16 cellular contexts compared by ENCODE assay signal in genomic region chr7:138610671-138611170, GRCh38.
"Had no signal": no experiment of that assay in that cellular context is flagged by ENCODE, and none has a peak within 500 bp of the region (broad histone marks: within the 10 kb centered on the region; RNA-seq: fewer than 3 reads in every experiment).

No MANE protein-coding gene starts in this region.

- H3K36me3 Mint-ChIP-seq: activated naive CD8-positive, alpha-beta T cell treated with anti-CD3 and anti-CD28 coated beads for 36 hours; natural killer cell had no signal

- H3K27ac Mint-ChIP-seq: activated CD8-positive, alpha-beta memory T cell treated with anti-CD3 and anti-CD28 coated beads, Interleukin-2, amount 10 ng/mL, durations not matched to agents 7 days and 5 days; activated naive CD8-positive, alpha-beta T cell treated with anti-CD3 and anti-CD28 coated beads for 36 hours; activated T-cell treated with anti-CD3 and anti-CD28 coated beads, Interleukin-2, amount 50 U/mL, for 24 hours; natural killer cell; T-helper 17 cell had no signal

- H3K36me3 ChIP-seq: ascending aorta, colonic mucosa, gastrocnemius medialis, stomach had no signal

- H3K27me3 ChIP-seq: ascending aorta, colonic mucosa, gastrocnemius medialis, stomach had no signal

- H3K9me3 Mint-ChIP-seq: activated T-cell treated with anti-CD3 and anti-CD28 coated beads, Interleukin-2, amount 50 U/mL, for 24 hours; natural killer cell had no signal

- H3K9me3 ChIP-seq: ascending aorta, colonic mucosa, gastrocnemius medialis, mucosa of descending colon, stomach had no signal

- H3K4me3 Mint-ChIP-seq: activated CD8-positive, alpha-beta memory T cell treated with anti-CD3 and anti-CD28 coated beads, Interleukin-2, amount 10 ng/mL, durations not matched to agents 7 days and 5 days; activated naive CD8-positive, alpha-beta T cell treated with anti-CD3 and anti-CD28 coated beads for 36 hours; activated T-cell treated with anti-CD3 and anti-CD28 coated beads, Interleukin-2, amount 50 U/mL, for 24 hours; natural killer cell; T-helper 17 cell had no signal

- H3K27ac ChIP-seq: ascending aorta, colonic mucosa, gastrocnemius medialis, stomach had no signal

- H3K27me3 Mint-ChIP-seq: activated CD8-positive, alpha-beta memory T cell treated with anti-CD3 and anti-CD28 coated beads, Interleukin-2, amount 10 ng/mL, durations not matched to agents 7 days and 5 days; activated naive CD8-positive, alpha-beta T cell treated with anti-CD3 and anti-CD28 coated beads for 36 hours; activated T-cell treated with anti-CD3 and anti-CD28 coated beads, Interleukin-2, amount 50 U/mL, for 24 hours; T-helper 17 cell had no signal

- DNase-seq: activated CD4-positive, alpha-beta T cell treated with anti-CD3 and anti-CD28 coated beads, Interleukin-2, amount 50 U/mL, for 48 hours; activated CD4-positive, CD25-positive, alpha-beta regulatory T cell treated with anti-CD3 and anti-CD28 coated beads, Interleukin-2, amount 50 U/mL, for 72 hours; activated CD8-positive, alpha-beta memory T cell treated with anti-CD3 and anti-CD28 coated beads, Interleukin-2, amount 10 ng/mL, durations not matched to agents 7 days and 5 days; activated effector memory CD4-positive, alpha-beta T cell treated with anti-CD3 and anti-CD28 coated beads, Interleukin-2, amount 50 U/mL, for 16 hours; activated naive CD8-positive, alpha-beta T cell treated with anti-CD3 and anti-CD28 coated beads for 36 hours; activated T-cell treated with anti-CD3 and anti-CD28 coated beads, Interleukin-2, amount 50 U/mL, for 24 hours; colonic mucosa; effector CD4-positive, alpha-beta T cell; gastrocnemius medialis; kidney; mucosa of descending colon; natural killer cell; stimulated activated CD4-positive, alpha-beta T cell treated with anti-CD3 and anti-CD28 coated beads, Interleukin-4, amount 100 ng/mL, for 1 hour; stomach; T-helper 17 cell had no signal

- H3K4me3 ChIP-seq: ascending aorta, colonic mucosa, gastrocnemius medialis, mucosa of descending colon, stomach had no signal

- ATAC-seq: activated CD8-positive, alpha-beta memory T cell treated with anti-CD3 and anti-CD28 coated beads, Interleukin-2, amount 10 ng/mL, durations not matched to agents 7 days and 5 days; gastrocnemius medialis; mucosa of descending colon; natural killer cell; T-helper 17 cell had no signal

- H3K4me1 ChIP-seq: ascending aorta, colonic mucosa, gastrocnemius medialis had no signal
